In genomic region chr11:66593303-66593635, GRCh38 we compare ENCODE assay signal across 1 cellular context.
TF ChIP-seq lines count a peak whose summit lies in the region.

No MANE protein-coding gene starts in this region.

TF ChIP-seq in endothelial cell of umbilical vein, 7 proteins besides CTCF, POLR2A, EP300 and RAD21:
- no peak for TF ChIP-seq JUN (IDR thresholded peaks at IDR 0.05; ENCODE audit: borderline replicate concordance, insufficient read depth, insufficient read length, low read depth)
- TF ChIP-seq GATA2 (IDR thresholded peaks at IDR 0.05; ENCODE audit: insufficient read depth, insufficient read length, low read depth, low read length), result no peak
- no peak for TF ChIP-seq FOS (IDR thresholded peaks at IDR 0.05; ENCODE audit: borderline replicate concordance, insufficient read depth, low read length)
- TF ChIP-seq MYC (IDR thresholded peaks at IDR 0.05; ENCODE audit: low read depth, low read length), result no peak
- TF ChIP-seq EZH2 (IDR thresholded peaks at IDR 0.05; ENCODE audit: borderline replicate concordance, low read depth, low read length, severe bottlenecking), result no peak
- TF ChIP-seq POLR2AphosphoS5 (IDR thresholded peaks at IDR 0.05; ENCODE audit: insufficient read depth, low read depth, low read length), result no peak
- TF ChIP-seq MAX (IDR thresholded peaks at IDR 0.05; ENCODE audit: insufficient read depth, insufficient read length), result no peak
